ENCODE assay signal across 13 cellular contexts in genomic region chr21:41616063-41616591, GRCh38.
DNase-seq lines count a peak whose midpoint lies in the region; ATAC-seq and TF ChIP-seq lines count a peak whose summit lies in the region.
"Had no signal": no experiment of that assay in that cellular context is flagged by ENCODE, and none has a peak within 500 bp of the region (broad histone marks: within the 10 kb centered on the region; RNA-seq: fewer than 3 reads in every experiment).

No MANE protein-coding gene starts in this region.

- TF ChIP-seq POLR2A in spleen (IDR thresholded peaks at IDR 0.05) = no peak

- H3K4me1 ChIP-seq in psoas muscle (no peaks in the 10 kb centered on the region), A673 (ENCODE audit: insufficient read depth, low read length, poor library complexity, severe bottlenecking) (peaks cover 8% of the 10 kb centered on the region), spleen (peaks cover 0 to 7% (median 0%) of the 10 kb centered on the region in 6 donors)

- intact Hi-C loops in psoas muscle (cut with DNase I) = no loop called here
- intact Hi-C loops in A673 (cut with micrococcal nuclease; ENCODE audit: unreplicated experiment) = loop anchor here (10.0 kb wide), 1 partner anchor 839 kb away; no protein-coding TSS in a partner anchor
- intact Hi-C loops in spleen (cut with DNase I; ENCODE audit: low total_unique reads) = no loop called here

- no TSS peak for BruUV-seq in A673 (replicated peaks; lab: Mats Ljungman, UMichigan)

- peak overlapping the region; percentile 36 for H3K27ac ChIP-seq in psoas muscle
- H3K27ac ChIP-seq in A673 (ENCODE audit: low read depth, low read length, poor library complexity, severe bottlenecking) = no peak overlapping the region
- no peak overlapping the region for H3K27ac ChIP-seq in spleen

- H3K27me3 ChIP-seq in psoas muscle (ENCODE audit: insufficient read depth in 3 of 3, low read length in 2 of 3) (peaks cover 0 to 22% (median 8%) of the 10 kb centered on the region in 3 donors), A673 (replicated peaks; ENCODE audit: insufficient read depth, low read depth, low read length, poor library complexity) (no peaks in the 10 kb centered on the region), spleen (replicated peaks in 1 of 7) (peaks cover 0 to 41% (median 0%) of the 10 kb centered on the region in 7 donors)

- CTCF ChIA-PET in A673 (lab: Charles Lee) = no interaction called here

- TF ChIP-seq CTCF in AG09309 (IDR thresholded peaks at IDR 0.05; ENCODE audit: control insufficient read depth, insufficient read depth, low read depth, low read length, missing control alignments) = no peak
- TF ChIP-seq CTCF in psoas muscle (IDR thresholded peaks at IDR 0.05) = no peak
- no peak for TF ChIP-seq CTCF in A673 (conservative IDR thresholded peaks at IDR 0.05; ENCODE audit: low read depth, low read length)
- no peak for TF ChIP-seq CTCF in spleen (IDR thresholded peaks at IDR 0.05 in 8 of 11, conservative IDR thresholded peaks at IDR 0.05 in 3 of 11)

- ATAC-seq in psoas muscle = peak in 3 of 4 donors; percentile 49 to 69 (median 66)
- no peak for ATAC-seq in HG03521 (IDR thresholded peaks at IDR 0.05; ENCODE audit: unreplicated experiment)
- no peak for ATAC-seq in GM19455 (IDR thresholded peaks at IDR 0.05; ENCODE audit: unreplicated experiment)
- ATAC-seq: GM12878 had no signal

- peak; percentile 93 for DNase-seq in AG09309 (ENCODE audit: low read depth)
- peak; percentile 95 for DNase-seq in RPMI7951 (ENCODE audit: low read depth)
- DNase-seq in fibroblast of gingiva (ENCODE audit: low read depth) = peak; percentile 86
- DNase-seq in psoas muscle = peak in 1 of 2 donors; percentile 51
- no peak for DNase-seq in A673 (ENCODE audit: low spot score)
- DNase-seq in spleen = no peak
- DNase-seq: activated B cell treated with CpG ODN at 0.5 μM for 24 hours; CD4-positive, CD25-positive, alpha-beta regulatory T cell; small intestine; stimulated activated CD8-positive, alpha-beta memory T cell treated with anti-CD3 and anti-CD28 coated beads, Interleukin-4, amount 100 ng/mL, for 48 hours had no signal

- 32 to 39% (median 39%) methylated on average over 8 of the region's 8 CpGs for WGBS in psoas muscle, 3 donors
- WGBS in spleen, 5 donors = 68 to 84% (median 79%) methylated on average over 5 to 8 of the region's 8 CpGs

- H3K4me3 ChIP-seq in AG09309 (ENCODE audit: control insufficient read depth, low read depth, low read length) (peak overlapping the region; percentile 6; the same call in 1 of the 2 replicates), psoas muscle (no peak overlapping the region), A673 (ENCODE audit: low read depth, low read length, poor library complexity, severe bottlenecking) (no peak overlapping the region), spleen (no peak overlapping the region)
- H3K4me3 ChIP-seq: GM12878 had no signal

- H3K36me3 ChIP-seq in psoas muscle (ENCODE audit: insufficient read depth in 1 of 2, low read depth in 1 of 2) (no peaks in the 10 kb centered on the region), A673 (ENCODE audit: insufficient read depth, low read length, poor library complexity, severe bottlenecking) (no peaks in the 10 kb centered on the region), spleen (no peaks in the 10 kb centered on the region)

- POLR2A ChIA-PET in A673 (lab: Charles Lee; ENCODE audit: low non-redundant PET) = no interaction called here

- H3K9me3 ChIP-seq in psoas muscle (no peaks in the 10 kb centered on the region), A673 (ENCODE audit: low read depth, low read length, poor library complexity, severe bottlenecking) (no peaks in the 10 kb centered on the region), spleen (no peaks in the 10 kb centered on the region)

Comparison
In these comparisons a context has a peak if more than half of its experiments do, and no peak if none do; other contexts are left out.
1. DNase-seq: peak in AG09309 (single experiment), RPMI7951 (single experiment) and fibroblast of gingiva (single experiment); none in A673 (single experiment) and spleen (single experiment).
2. ATAC-seq: peak in psoas muscle (3 of 4); none in HG03521 (single experiment) and GM19455 (single experiment).